23 cellular contexts compared by ENCODE assay signal in genomic region chr12:70826156-70826555, GRCh38.
DNase-seq lines count a peak whose midpoint lies in the region; ATAC-seq, FAIRE-seq and TF ChIP-seq lines count a peak whose summit lies in the region.
"Had no signal": no experiment of that assay in that cellular context is flagged by ENCODE, and none has a peak within 500 bp of the region (broad histone marks: within the 10 kb centered on the region; RNA-seq: fewer than 3 reads in every experiment).

No MANE protein-coding gene starts in this region.

- no peak overlapping the region for H2BK15ac ChIP-seq in mesendoderm (replicated peaks; ENCODE audit: low read depth)

- BruUV-seq in K562 (replicated peaks; lab: Mats Ljungman, UMichigan): no TSS peak

- H3K4me1 Mint-ChIP-seq in CD14-positive monocyte: no peaks in the 10 kb centered on the region
- H3K4me1 Mint-ChIP-seq: B cell; CD4-positive, CD25-positive, alpha-beta regulatory T cell; IgD-negative memory B cell had no signal

- WGBS in K562 (ENCODE audit: insufficient coverage, low coverage, missing lambda C conversion rate): 3% methylated on average over 3 of the region's 3 CpGs
- no CpG with 5 or more reads among the region's 3 CpGs for WGBS in mesendoderm (ENCODE audit: extremely low coverage, insufficient coverage, low lambda C conversion rate)
- 67% methylated on average over 3 of the region's 3 CpGs for WGBS in suprapubic skin

- H3K9me3 ChIP-seq in K562 (replicated peaks; ENCODE audit: control insufficient read depth, insufficient read depth, low read depth, low read length) (no peaks in the 10 kb centered on the region), suprapubic skin (no peaks in the 10 kb centered on the region)
- H3K9me3 ChIP-seq: Caco-2 had no signal

- TF ChIP-seq POLR2A in K562 (conservative IDR thresholded peaks at IDR 0.05) (no peak), suprapubic skin (IDR thresholded peaks at IDR 0.05) (no peak)

- TF ChIP-seq RAD21 in K562 (CRISPR knock-in tag; conservative IDR thresholded peaks at IDR 0.05 in 1 of 2, IDR thresholded peaks at IDR 0.05 in 1 of 2): no peak

- POLR2A ChIA-PET in K562 (lab: Yijun Ruan, JAX): no interaction called here

- H3K56ac ChIP-seq in mesendoderm (ENCODE audit: low read length): no peak overlapping the region

- TF ChIP-seq EP300 in K562 (IDR thresholded peaks at IDR 0.05; ENCODE audit: low read length) (no peak), suprapubic skin (IDR thresholded peaks at IDR 0.05) (no peak)

- DNase-seq in NCI-H2227 (lab: John Stamatoyannopoulos, UW; ENCODE audit: unreplicated experiment) (peak; percentile 2), NCI-H2227 treated with DMSO at 0.1 percent for 48 hours (lab: John Stamatoyannopoulos, UW) (no peak), K562 (ENCODE audit: extremely low read depth in 1 of 4, low spot score in 3 of 4) (no peak), mesendoderm (peak; percentile 94), suprapubic skin (ENCODE audit: low spot score in 2 of 2) (no peak), CD14-positive monocyte (ENCODE audit: low spot score) (no peak), NCI-H1092 (lab: John Stamatoyannopoulos, UW) (no peak)
- DNase-seq: 8988T; Caco-2; CD4-positive, CD25-positive, alpha-beta regulatory T cell; GDM1; HCEC 1CT; HFFc6 had no signal

- no peak overlapping the region for H3K27ac Mint-ChIP-seq in CD14-positive monocyte
- H3K27ac Mint-ChIP-seq: B cell; CD4-positive, CD25-positive, alpha-beta regulatory T cell; GM23338; HFFc6; IgD-negative memory B cell had no signal

- no peak overlapping the region for H3K4me3 ChIP-seq in K562
- H3K4me3 ChIP-seq in mesendoderm (ENCODE audit: low read length): no peak overlapping the region
- no peak overlapping the region for H3K4me3 ChIP-seq in suprapubic skin
- H3K4me3 ChIP-seq: BLaER1 treated with 17β-estradiol and CSF1 and Interleukin-3, amounts not matched to agents 10 nM and 100 nM; GM23338 had no signal

- H3K9ac ChIP-seq in K562 (ENCODE audit: insufficient read depth in 1 of 2, low read depth in 2 of 2, low read length in 2 of 2): no peak overlapping the region
- H3K9ac ChIP-seq in mesendoderm (ENCODE audit: low read length): no peak overlapping the region
- H3K9ac ChIP-seq: BLaER1 treated with 17β-estradiol and CSF1 and Interleukin-3, amounts not matched to agents 10 nM and 100 nM had no signal

- no peaks in the 10 kb centered on the region for H3K79me1 ChIP-seq in mesendoderm (ENCODE audit: low read length)

- no peaks in the 10 kb centered on the region for H3K36me3 Mint-ChIP-seq in CD14-positive monocyte
- H3K36me3 Mint-ChIP-seq: CD4-positive, CD25-positive, alpha-beta regulatory T cell; IgD-negative memory B cell had no signal

- H3K27me3 ChIP-seq in K562 (ENCODE audit: control insufficient read depth in 2 of 2, insufficient read depth in 2 of 2, low read length in 2 of 2): no peaks in the 10 kb centered on the region; a peak in 1 of 5 replicates
- H3K27me3 ChIP-seq in mesendoderm (ENCODE audit: insufficient read depth, low read length, poor library complexity): no peaks in the 10 kb centered on the region
- no peaks in the 10 kb centered on the region for H3K27me3 ChIP-seq in suprapubic skin
- H3K27me3 ChIP-seq: BLaER1 treated with 17β-estradiol and CSF1 and Interleukin-3, amounts not matched to agents 10 nM and 100 nM had no signal

- no peaks in the 10 kb centered on the region for H3K79me2 ChIP-seq in K562 (ENCODE audit: control insufficient read depth, insufficient read depth, low read length)
- H3K79me2 ChIP-seq in mesendoderm (ENCODE audit: control insufficient read depth, insufficient read depth, low read length): no peaks in the 10 kb centered on the region

- no peaks in the 10 kb centered on the region for H3K9me1 ChIP-seq in K562 (ENCODE audit: control insufficient read depth, insufficient read depth, low read length)

- peaks cover 1 to 9% (median 4%) of the 10 kb centered on the region in 7 donors for H3K9me3 Mint-ChIP-seq in CD14-positive monocyte
- H3K9me3 Mint-ChIP-seq: CD4-positive, CD25-positive, alpha-beta regulatory T cell; GM23338 had no signal

- no peak overlapping the region for H2AFZ ChIP-seq in K562 (ENCODE audit: low read depth, low read length)

- H4K20me1 ChIP-seq in K562 (replicated peaks; ENCODE audit: control insufficient read depth, insufficient read depth, low read length): no peaks in the 10 kb centered on the region
- H4K20me1 ChIP-seq: BLaER1 treated with 17β-estradiol and CSF1 and Interleukin-3, amounts not matched to agents 10 nM and 100 nM had no signal

- no peak overlapping the region for H2AK5ac ChIP-seq in mesendoderm (ENCODE audit: low read length)

- H3K36me3 ChIP-seq in K562 (ENCODE audit: control insufficient read depth, insufficient read depth, low read length) (no peaks in the 10 kb centered on the region), mesendoderm (ENCODE audit: control insufficient read depth, insufficient read depth, low read length) (no peaks in the 10 kb centered on the region), suprapubic skin (no peaks in the 10 kb centered on the region)
- H3K36me3 ChIP-seq: BLaER1 treated with 17β-estradiol and CSF1 and Interleukin-3, amounts not matched to agents 10 nM and 100 nM had no signal

- peaks cover 0 to 2% (median 1%) of the 10 kb centered on the region in 3 donors for H3K27me3 Mint-ChIP-seq in CD14-positive monocyte (ENCODE audit: low read depth in 3 of 3)
- H3K27me3 Mint-ChIP-seq: B cell; CD4-positive, CD25-positive, alpha-beta regulatory T cell; IgD-negative memory B cell had no signal

- CTCF ChIA-PET in K562 (lab: Yijun Ruan, JAX; ENCODE audit: low intra/inter-chr PET ratio): no interaction called here

- intact Hi-C loops in K562 (cut with micrococcal nuclease): no loop called here
- intact Hi-C loops in CD14-positive monocyte (cut with micrococcal nuclease): no loop called here

- FAIRE-seq in K562 (lab: Jason Lieb, UNC): peak; percentile 15
- FAIRE-seq: D721Med, GM12892, GM18507, H54, HepG2 had no signal

- no peak overlapping the region for H4K8ac ChIP-seq in mesendoderm (ENCODE audit: low read depth, low read length)

- no peak overlapping the region for H3K23ac ChIP-seq in mesendoderm (ENCODE audit: low read length)

- H2BK120ac ChIP-seq in mesendoderm (ENCODE audit: low read depth, low read length): no peak overlapping the region

- ATAC-seq in K562 (no peak), GM18870 (IDR thresholded peaks at IDR 0.05; ENCODE audit: unreplicated experiment) (no peak)
- ATAC-seq: GM23338, HepG2 had no signal

- no peak overlapping the region for H2BK5ac ChIP-seq in mesendoderm (ENCODE audit: low read length)

- no peak overlapping the region for H3K4ac ChIP-seq in mesendoderm (ENCODE audit: low read depth, low read length)

- H3K4me2 ChIP-seq in K562 (ENCODE audit: insufficient read depth, low read length) (no peak overlapping the region), mesendoderm (ENCODE audit: low read length) (no peak overlapping the region)
- H3K4me2 ChIP-seq: BLaER1 treated with 17β-estradiol and CSF1 and Interleukin-3, amounts not matched to agents 10 nM and 100 nM; GM23338 had no signal

- H4K5ac ChIP-seq in mesendoderm (ENCODE audit: low read length): no peak overlapping the region

- H3K4me3 Mint-ChIP-seq in CD14-positive monocyte: no peak overlapping the region
- H3K4me3 Mint-ChIP-seq: B cell; CD4-positive, CD25-positive, alpha-beta regulatory T cell; GM23338; HFFc6; IgD-negative memory B cell had no signal

- H3K4me1 ChIP-seq in K562 (replicated peaks in 1 of 2; ENCODE audit: control insufficient read depth in 2 of 2, insufficient read depth in 2 of 2, low read length in 2 of 2) (no peaks in the 10 kb centered on the region; a peak in 1 of 5 replicates), mesendoderm (ENCODE audit: control insufficient read depth, low read depth, low read length) (peaks cover 1% of the 10 kb centered on the region), suprapubic skin (no peaks in the 10 kb centered on the region)
- H3K4me1 ChIP-seq: BLaER1 treated with 17β-estradiol and CSF1 and Interleukin-3, amounts not matched to agents 10 nM and 100 nM had no signal

- no peak overlapping the region for H3K18ac ChIP-seq in mesendoderm (ENCODE audit: low read length)

- no peak for TF ChIP-seq CTCF in K562 (IDR thresholded peaks at IDR 0.05 in 2 of 3, conservative IDR thresholded peaks at IDR 0.05 in 1 of 3; ENCODE audit: insufficient read depth in 2 of 3, low read depth in 1 of 3, low read length in 3 of 3)
- no peak for TF ChIP-seq CTCF in suprapubic skin (IDR thresholded peaks at IDR 0.05)
- no peak for TF ChIP-seq CTCF in CD14-positive monocyte (IDR thresholded peaks at IDR 0.05)

- no peak overlapping the region for H3K27ac ChIP-seq in K562 (ENCODE audit: extremely low read depth, low read depth, low read length)
- no peak overlapping the region for H3K27ac ChIP-seq in mesendoderm (ENCODE audit: low read depth, low read length)
- no peak overlapping the region for H3K27ac ChIP-seq in suprapubic skin
- H3K27ac ChIP-seq: BLaER1 treated with 17β-estradiol and CSF1 and Interleukin-3, amounts not matched to agents 10 nM and 100 nM had no signal

- in situ Hi-C loops in K562 (cut with MboI): no loop called here

TF ChIP-seq in K562, 482 proteins besides CTCF, POLR2A, EP300 and RAD21:
- TF ChIP-seq MYNN (IDR thresholded peaks at IDR 0.05) (no peak), MYNN (CRISPR knock-in tag; IDR thresholded peaks at IDR 0.05) (no peak), ZEB2 (IDR thresholded peaks at IDR 0.05) (no peak), SMARCC2 (IDR thresholded peaks at IDR 0.05; ENCODE audit: low read depth) (no peak), NR2C1 (IDR thresholded peaks at IDR 0.05) (no peak), NR2C1 (tag; IDR thresholded peaks at IDR 0.05) (no peak), THAP7 (CRISPR knock-in tag; IDR thresholded peaks at IDR 0.05) (no peak)

Comparison
In these comparisons a context has a peak if more than half of its experiments do, and no peak if none do; other contexts are left out.
1. DNase-seq: peak in NCI-H2227 (single experiment) and mesendoderm (single experiment); none in NCI-H2227 treated with DMSO at 0.1 percent for 48 hours (single experiment), K562 (0 of 4), suprapubic skin (0 of 2), CD14-positive monocyte (single experiment) and NCI-H1092 (single experiment).